Comparison of ENCODE assay signal across 8 cellular contexts in genomic region chr9:125513634-125514413, GRCh38.
DNase-seq lines count a peak whose midpoint lies in the region; ATAC-seq and TF ChIP-seq lines count a peak whose summit lies in the region.

No MANE protein-coding gene starts in this region.

- TF ChIP-seq POLR2A in prostate gland (IDR thresholded peaks at IDR 0.05): no peak

- H3K36me3 ChIP-seq in prostate gland: no peaks in the 10 kb centered on the region

- ATAC-seq in activated CD8-positive, alpha-beta memory T cell treated with anti-CD3 and anti-CD28 coated beads, Interleukin-2, amount 10 ng/mL, durations not matched to agents 7 days and 5 days: peak; percentile 99
- ATAC-seq in HG02981 (IDR thresholded peaks at IDR 0.05; ENCODE audit: unreplicated experiment): peak; percentile 90
- peak; percentile 92 for ATAC-seq in SK-N-SH treated with all-trans-retinoic acid at 6 μM for 48 hours

- no peaks in the 10 kb centered on the region for H3K27me3 ChIP-seq in prostate gland (replicated peaks; ENCODE audit: insufficient read depth)

- intact Hi-C loops in prostate gland (cut with DNase I): no loop called here

- H3K9me3 Mint-ChIP-seq in activated CD8-positive, alpha-beta memory T cell treated with anti-CD3 and anti-CD28 coated beads, Interleukin-2, amount 10 ng/mL, durations not matched to agents 7 days and 5 days (ENCODE audit: low read depth): no peaks in the 10 kb centered on the region

- 43% methylated on average over 14 of the region's 14 CpGs for WGBS in prostate gland

- peak overlapping the region; percentile 26 to 57 for H3K27ac ChIP-seq in prostate gland

- H3K36me3 Mint-ChIP-seq in activated CD8-positive, alpha-beta memory T cell treated with anti-CD3 and anti-CD28 coated beads, Interleukin-2, amount 10 ng/mL, durations not matched to agents 7 days and 5 days: no peaks in the 10 kb centered on the region

- no peaks in the 10 kb centered on the region for H3K9me3 ChIP-seq in prostate gland

- peaks cover 6% of the 10 kb centered on the region for H3K4me1 ChIP-seq in prostate gland (replicated peaks)

- peak overlapping the region; percentile 52 for H3K4me3 Mint-ChIP-seq in activated CD8-positive, alpha-beta memory T cell treated with anti-CD3 and anti-CD28 coated beads, Interleukin-2, amount 10 ng/mL, durations not matched to agents 7 days and 5 days

- H3K4me3 ChIP-seq in epithelial cell of proximal tubule (ENCODE audit: low read depth, low read length): peak overlapping the region; percentile 44
- H3K4me3 ChIP-seq in prostate gland: no peak overlapping the region

- H3K27ac Mint-ChIP-seq in activated CD8-positive, alpha-beta memory T cell treated with anti-CD3 and anti-CD28 coated beads, Interleukin-2, amount 10 ng/mL, durations not matched to agents 7 days and 5 days: peak overlapping the region; percentile 67

- no peaks in the 10 kb centered on the region for H3K27me3 Mint-ChIP-seq in activated CD8-positive, alpha-beta memory T cell treated with anti-CD3 and anti-CD28 coated beads, Interleukin-2, amount 10 ng/mL, durations not matched to agents 7 days and 5 days

- CTCF ChIA-PET in activated CD8-positive, alpha-beta memory T cell treated with anti-CD3 and anti-CD28 coated beads, Interleukin-2, amount 10 ng/mL, durations not matched to agents 7 days and 5 days (lab: Charles Lee): interaction anchor here (1.2 to 2.3 kb wide), 6 partner anchors 8 to 117 kb away, joined by 3 to 8 read pairs (median 6); no protein-coding TSS in a partner anchor

- TF ChIP-seq CTCF in epithelial cell of proximal tubule (conservative IDR thresholded peaks at IDR 0.05; ENCODE audit: low read depth, low read length) (no peak), prostate gland (IDR thresholded peaks at IDR 0.05) (no peak)

- peak; percentile 62 for DNase-seq in activated CD8-positive, alpha-beta memory T cell treated with anti-CD3 and anti-CD28 coated beads, Interleukin-2, amount 10 ng/mL, durations not matched to agents 7 days and 5 days
- DNase-seq in activated CD8-positive, alpha-beta memory T cell treated with anti-CD3 and anti-CD28 coated beads, Interleukin-2, amount 50 U/mL, for 48 hours: no peak
- DNase-seq in epithelial cell of proximal tubule (ENCODE audit: low read depth): no peak
- DNase-seq in prostate gland (ENCODE audit: low spot score): peak; percentile 40
- DNase-seq in effector CD8-positive, alpha-beta T cell (lab: John Stamatoyannopoulos, UW): no peak
- DNase-seq in NCI-H2107 treated with DMSO at 0.1 percent for 48 hours (lab: John Stamatoyannopoulos, UW; ENCODE audit: unreplicated experiment): no peak

- peaks cover 15% of the 10 kb centered on the region for H3K4me1 Mint-ChIP-seq in activated CD8-positive, alpha-beta memory T cell treated with anti-CD3 and anti-CD28 coated beads, Interleukin-2, amount 10 ng/mL, durations not matched to agents 7 days and 5 days

TF ChIP-seq in SK-N-SH treated with all-trans-retinoic acid at 6 μM for 48 hours, 23 proteins besides CTCF, POLR2A, EP300 and RAD21:
- TF ChIP-seq ZFP30 (CRISPR knock-in tag; IDR thresholded peaks at IDR 0.05): no peak

Comparison
In these comparisons a context has a peak if more than half of its experiments do, and no peak if none do; other contexts are left out.
1. DNase-seq: peak in activated CD8-positive, alpha-beta memory T cell treated with anti-CD3 and anti-CD28 coated beads, Interleukin-2, amount 10 ng/mL, durations not matched to agents 7 days and 5 days (single experiment) and prostate gland (single experiment); none in activated CD8-positive, alpha-beta memory T cell treated with anti-CD3 and anti-CD28 coated beads, Interleukin-2, amount 50 U/mL, for 48 hours (single experiment), epithelial cell of proximal tubule (single experiment), effector CD8-positive, alpha-beta T cell (single experiment) and NCI-H2107 treated with DMSO at 0.1 percent for 48 hours (single experiment).
2. Peak in every context shown above with its lines, with median percentiles within 50 percentile points of each other: ATAC-seq.